Comparison of ENCODE assay signal across 7 cellular contexts in genomic region chr1:151312439-151313225, GRCh38. TPM values are rescaled to one million over a fixed set of nuclear protein-coding genes. Genes with fewer than 3 reads are reported as not detected.
DNase-seq lines count a peak whose midpoint lies in the region; ATAC-seq and TF ChIP-seq lines count a peak whose summit lies in the region.

No MANE protein-coding gene starts in this region.

- peaks cover 40% of the 10 kb centered on the region for H3K36me3 Mint-ChIP-seq in activated T-helper 1 cell treated with anti-CD3 and anti-CD28 coated beads, Interleukin-12 subunit alpha, Interleukin-12 subunit beta, Interleukin-2, Interleukin-4 antibody, amounts not matched to agents 30 ng/mL and 10 ng/mL and 1 ng/mL, durations not matched to agents 14 hours and 24 hours and 36 hours (ENCODE audit: low read depth)
- peaks cover 71% of the 10 kb centered on the region for H3K36me3 Mint-ChIP-seq in stimulated activated memory B cell treated with anti-CD40 and anti-IgM and Interleukin-4, amounts not matched to agents 10 μg/mL and 1 μg/mL and 100 μg/mL, for 72 hours

- no peak for TF ChIP-seq RAD21 in HCT116 (IDR thresholded peaks at IDR 0.05; ENCODE audit: low read depth)

- H3K27me3 Mint-ChIP-seq in activated T-helper 1 cell treated with anti-CD3 and anti-CD28 coated beads, Interleukin-12 subunit alpha, Interleukin-12 subunit beta, Interleukin-2, Interleukin-4 antibody, amounts not matched to agents 30 ng/mL and 10 ng/mL and 1 ng/mL, durations not matched to agents 14 hours and 24 hours and 36 hours (ENCODE audit: insufficient read depth) = no peaks in the 10 kb centered on the region
- H3K27me3 Mint-ChIP-seq in stimulated activated memory B cell treated with anti-CD40 and anti-IgM and Interleukin-4, amounts not matched to agents 10 μg/mL and 1 μg/mL and 100 μg/mL, for 72 hours = no peaks in the 10 kb centered on the region

- peak overlapping the region; percentile 93 for H3K27ac Mint-ChIP-seq in activated T-helper 1 cell treated with anti-CD3 and anti-CD28 coated beads, Interleukin-12 subunit alpha, Interleukin-12 subunit beta, Interleukin-2, Interleukin-4 antibody, amounts not matched to agents 30 ng/mL and 10 ng/mL and 1 ng/mL, durations not matched to agents 14 hours and 24 hours and 36 hours
- H3K27ac Mint-ChIP-seq in stimulated activated memory B cell treated with anti-CD40 and anti-IgM and Interleukin-4, amounts not matched to agents 10 μg/mL and 1 μg/mL and 100 μg/mL, for 72 hours = peak overlapping the region; percentile 54

- H3K9me2 ChIP-seq in HCT116 (ENCODE audit: insufficient read depth) = no peaks in the 10 kb centered on the region

- peak overlapping the region; percentile 31; the same call in 1 of the 2 replicates for H3K9ac ChIP-seq in HCT116 (ENCODE audit: low read length)

- H3K27ac ChIP-seq in HCT116 (ENCODE audit: low read depth, low read length) = peak overlapping the region; percentile 48; the same call in 1 of the 2 replicates

- peak overlapping the region; percentile 53 for H3K4me2 ChIP-seq in HCT116 (ENCODE audit: low read length)

- H3K79me2 ChIP-seq in HCT116 (ENCODE audit: insufficient read depth, low read length) = peaks cover 3% of the 10 kb centered on the region; the same call in 1 of the 2 replicates

- no peaks in the 10 kb centered on the region for H3K9me3 Mint-ChIP-seq in activated T-helper 1 cell treated with anti-CD3 and anti-CD28 coated beads, Interleukin-12 subunit alpha, Interleukin-12 subunit beta, Interleukin-2, Interleukin-4 antibody, amounts not matched to agents 30 ng/mL and 10 ng/mL and 1 ng/mL, durations not matched to agents 14 hours and 24 hours and 36 hours
- no peaks in the 10 kb centered on the region for H3K9me3 Mint-ChIP-seq in stimulated activated memory B cell treated with anti-CD40 and anti-IgM and Interleukin-4, amounts not matched to agents 10 μg/mL and 1 μg/mL and 100 μg/mL, for 72 hours

- CTCF ChIA-PET in HCT116 (lab: Charles Lee) = interaction anchor here (1.0 to 4.8 kb wide), 4 partner anchors 12 to 524 kb away, joined by 3 to 33 read pairs (median 15); partner anchors contain the start of gene PI4KB

- intact Hi-C loops in HCT116 (cut with micrococcal nuclease) = no loop called here
- intact Hi-C loops in activated T-helper 1 cell treated with anti-CD3 and anti-CD28 coated beads, Interleukin-12 subunit alpha, Interleukin-12 subunit beta, Interleukin-2, Interleukin-4 antibody, amounts not matched to agents 30 ng/mL and 10 ng/mL and 1 ng/mL, durations not matched to agents 14 hours and 24 hours and 36 hours (cut with micrococcal nuclease) = no loop called here

- RAD21 ChIA-PET in HCT116 (lab: Charles Lee; ENCODE audit: low non-redundant PET in 1 of 2, low total read pairs in 2 of 2, uncharacterized antibody in 2 of 2, unreplicated experiment in 2 of 2) = interaction anchor here in 1 of 2 experiments (1.8 kb wide), 1 partner anchor 28 kb away, joined by 4 read pairs; no protein-coding TSS in a partner anchor

- H3K4me3 Mint-ChIP-seq in activated T-helper 1 cell treated with anti-CD3 and anti-CD28 coated beads, Interleukin-12 subunit alpha, Interleukin-12 subunit beta, Interleukin-2, Interleukin-4 antibody, amounts not matched to agents 30 ng/mL and 10 ng/mL and 1 ng/mL, durations not matched to agents 14 hours and 24 hours and 36 hours = no peak overlapping the region
- no peak overlapping the region for H3K4me3 Mint-ChIP-seq in stimulated activated memory B cell treated with anti-CD40 and anti-IgM and Interleukin-4, amounts not matched to agents 10 μg/mL and 1 μg/mL and 100 μg/mL, for 72 hours

- H4K20me1 ChIP-seq in HCT116 (ENCODE audit: insufficient read depth) = no peaks in the 10 kb centered on the region

- POLR2A ChIA-PET in HCT116 (lab: Charles Lee) = interaction anchor here (1.2 to 3.0 kb wide), 4 partner anchors 8 to 28 kb away, joined by 4 to 18 read pairs (median 8); partner anchors contain the start of gene PI4KB

- H3K4me1 Mint-ChIP-seq in activated T-helper 1 cell treated with anti-CD3 and anti-CD28 coated beads, Interleukin-12 subunit alpha, Interleukin-12 subunit beta, Interleukin-2, Interleukin-4 antibody, amounts not matched to agents 30 ng/mL and 10 ng/mL and 1 ng/mL, durations not matched to agents 14 hours and 24 hours and 36 hours (ENCODE audit: low read depth) = peaks cover 37% of the 10 kb centered on the region
- H3K4me1 Mint-ChIP-seq in stimulated activated memory B cell treated with anti-CD40 and anti-IgM and Interleukin-4, amounts not matched to agents 10 μg/mL and 1 μg/mL and 100 μg/mL, for 72 hours = peaks cover 58% of the 10 kb centered on the region

- peaks cover 16 to 34% of the 10 kb centered on the region in 2 experiments for H3K4me1 ChIP-seq in HCT116 (ENCODE audit: control insufficient read depth in 1 of 2, insufficient read depth in 2 of 2, low read length in 2 of 2)

- no peaks in the 10 kb centered on the region for H3K9me3 ChIP-seq in HCT116 (ENCODE audit: control insufficient read depth in 1 of 2, insufficient read depth in 1 of 2, low read depth in 1 of 2, low read length in 2 of 2)

- ATAC-seq in HCT116 (no peak), GM21367 (IDR thresholded peaks at IDR 0.05; ENCODE audit: unreplicated experiment) (no peak), HG02610 (IDR thresholded peaks at IDR 0.05; ENCODE audit: unreplicated experiment) (no peak)
- no peak for ATAC-seq in stimulated activated memory B cell treated with anti-CD40 and anti-IgM and Interleukin-4, amounts not matched to agents 10 μg/mL and 1 μg/mL and 100 μg/mL, for 72 hours

- DNase-seq in HCT116 (ENCODE audit: low read depth, low spot score) (no peak), fibroblast of mammary gland (ENCODE audit: low read depth) (peak; percentile 74)
- no peak for DNase-seq in activated T-helper 1 cell treated with anti-CD3 and anti-CD28 coated beads, Interleukin-12 subunit alpha, Interleukin-12 subunit beta, Interleukin-2, Interleukin-4 antibody, amounts not matched to agents 30 ng/mL and 10 ng/mL and 1 ng/mL, durations not matched to agents 14 hours and 24 hours and 36 hours (ENCODE audit: low spot score)
- DNase-seq in central memory CD4-positive, alpha-beta T cell = no peak

- H3K4me3 ChIP-seq in HCT116 (replicated peaks in 1 of 2; ENCODE audit: low read depth in 1 of 2, low read length in 2 of 2) = no peak overlapping the region
- H3K4me3 ChIP-seq in fibroblast of mammary gland (ENCODE audit: control insufficient read depth, low read depth, low read length) = no peak overlapping the region

- no TSS peak for BruUV-seq in HCT116 (replicated peaks; lab: Mats Ljungman, UMichigan)

- TF ChIP-seq POLR2A in HCT116 (IDR thresholded peaks at IDR 0.05; ENCODE audit: borderline replicate concordance, extremely low read depth, insufficient read depth, insufficient read length) = no peak

- H3K36me3 ChIP-seq in HCT116 (ENCODE audit: control insufficient read depth in 1 of 2, insufficient read depth in 2 of 2, low read length in 2 of 2) = peaks cover 0 to 9% of the 10 kb centered on the region in 2 experiments; a peak in 2 of 4 replicates

- no peak overlapping the region for H2AFZ ChIP-seq in HCT116 (ENCODE audit: low read depth, low read length, poor library complexity, severe bottlenecking)

- no peaks in the 10 kb centered on the region for H3K27me3 ChIP-seq in HCT116 (ENCODE audit: insufficient read depth, low read length)

- TF ChIP-seq CTCF in HCT116 (IDR thresholded peaks at IDR 0.05 in 2 of 3, conservative IDR thresholded peaks at IDR 0.05 in 1 of 3; ENCODE audit: borderline replicate concordance in 1 of 3, insufficient read depth in 1 of 3, low read depth in 2 of 3, low read length in 2 of 3) (no peak), fibroblast of mammary gland (conservative IDR thresholded peaks at IDR 0.05; ENCODE audit: control insufficient read depth, insufficient read depth, low read depth, low read length) (no peak)

TF ChIP-seq in HCT116, 20 proteins besides CTCF, POLR2A, EP300 and RAD21 (continues in another document):
- TF ChIP-seq EZH2phosphoT487 (IDR thresholded peaks at IDR 0.05; ENCODE audit: borderline replicate concordance) (no peak), SP1 (IDR thresholded peaks at IDR 0.05; ENCODE audit: low read depth) (no peak)
- TF ChIP-seq, protein P1, sequence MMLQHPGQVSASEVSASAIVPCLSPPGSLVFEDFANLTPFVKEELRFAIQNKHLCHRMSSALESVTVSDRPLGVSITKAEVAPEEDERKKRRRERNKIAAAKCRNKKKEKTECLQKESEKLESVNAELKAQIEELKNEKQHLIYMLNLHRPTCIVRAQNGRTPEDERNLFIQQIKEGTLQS (IDR thresholded peaks at IDR 0.05) = no peak

RNA-seq across cellular contexts. Expression of gene PI4KB, which starts 14.6 kb away (rescaled TPM):
- total RNA-seq in HCT116 (2021; ENCODE audit: unreplicated experiment) = 45.1 TPM
- 48.1 and 48.4 TPM in 2 replicates for polyA plus RNA-seq in HCT116 (2012)
- 52.4 and 54.7 TPM in 2 replicates for total RNA-seq in activated T-helper 1 cell treated with anti-CD3 and anti-CD28 coated beads, Interleukin-12 subunit alpha, Interleukin-12 subunit beta, Interleukin-2, Interleukin-4 antibody, amounts not matched to agents 30 ng/mL and 10 ng/mL and 1 ng/mL, durations not matched to agents 14 hours and 24 hours and 36 hours

RNA-seq across cellular contexts. Expression of gene ZNF687, which starts 30.5 kb away (rescaled TPM):
- 34.3 TPM for total RNA-seq in HCT116 (2021; ENCODE audit: unreplicated experiment)
- polyA plus RNA-seq in HCT116 (2012) = 26.5 and 28.9 TPM in 2 replicates
- 26.9 and 27.3 TPM in 2 replicates for total RNA-seq in activated T-helper 1 cell treated with anti-CD3 and anti-CD28 coated beads, Interleukin-12 subunit alpha, Interleukin-12 subunit beta, Interleukin-2, Interleukin-4 antibody, amounts not matched to agents 30 ng/mL and 10 ng/mL and 1 ng/mL, durations not matched to agents 14 hours and 24 hours and 36 hours

RNA-seq across cellular contexts. Expression of gene RFX5, which starts 34.4 kb away (rescaled TPM):
- 52.7 TPM for total RNA-seq in HCT116 (2021; ENCODE audit: unreplicated experiment)
- 23.2 and 24.2 TPM in 2 replicates for polyA plus RNA-seq in HCT116 (2012)
- 78.1 and 83.4 TPM in 2 replicates for total RNA-seq in activated T-helper 1 cell treated with anti-CD3 and anti-CD28 coated beads, Interleukin-12 subunit alpha, Interleukin-12 subunit beta, Interleukin-2, Interleukin-4 antibody, amounts not matched to agents 30 ng/mL and 10 ng/mL and 1 ng/mL, durations not matched to agents 14 hours and 24 hours and 36 hours

RNA-seq across cellular contexts. Expression of gene PSMD4, which starts 58.1 kb away (rescaled TPM):
- 225 TPM for total RNA-seq in HCT116 (2021; ENCODE audit: unreplicated experiment)
- polyA plus RNA-seq in HCT116 (2012) = 354 and 390 TPM in 2 replicates
- total RNA-seq in activated T-helper 1 cell treated with anti-CD3 and anti-CD28 coated beads, Interleukin-12 subunit alpha, Interleukin-12 subunit beta, Interleukin-2, Interleukin-4 antibody, amounts not matched to agents 30 ng/mL and 10 ng/mL and 1 ng/mL, durations not matched to agents 14 hours and 24 hours and 36 hours = 276 and 285 TPM in 2 replicates

RNA-seq across cellular contexts. Expression of gene SELENBP1, which starts 59.9 kb away (rescaled TPM):
- 0.42 TPM for total RNA-seq in HCT116 (2021; ENCODE audit: unreplicated experiment)
- not detected in 2 replicates for polyA plus RNA-seq in HCT116 (2012)
- not detected in 2 replicates for total RNA-seq in activated T-helper 1 cell treated with anti-CD3 and anti-CD28 coated beads, Interleukin-12 subunit alpha, Interleukin-12 subunit beta, Interleukin-2, Interleukin-4 antibody, amounts not matched to agents 30 ng/mL and 10 ng/mL and 1 ng/mL, durations not matched to agents 14 hours and 24 hours and 36 hours
